Comparison of ENCODE assay signal across 32 cellular contexts in genomic region chr1:231284441-231284840, GRCh38.
"Had no signal": no experiment of that assay in that cellular context is flagged by ENCODE, and none has a peak within 500 bp of the region (broad histone marks: within the 10 kb centered on the region; RNA-seq: fewer than 3 reads in every experiment).

No MANE protein-coding gene starts in this region.

- H3K36me3 Mint-ChIP-seq: activated CD4-positive, alpha-beta memory T cell treated with anti-CD3 and anti-CD28 coated beads for 36 hours; activated naive CD4-positive, alpha-beta T cell treated with anti-CD3 and anti-CD28 coated beads, Interleukin-2, amount 50 U/mL, for 72 hours had no signal

- H3K4me3 Mint-ChIP-seq: activated B cell treated with CpG ODN at 0.5 μM for 24 hours; activated CD4-positive, alpha-beta memory T cell treated with anti-CD3 and anti-CD28 coated beads for 36 hours; activated naive CD4-positive, alpha-beta T cell treated with anti-CD3 and anti-CD28 coated beads for 36 hours; activated T-cell treated with anti-CD3 and anti-CD28 coated beads, Interleukin-2, amount 50 U/mL, for 4 hours; activated T-helper 1 cell treated with anti-CD3 and anti-CD28 coated beads, Interleukin-12 subunit alpha, Interleukin-12 subunit beta, Interleukin-2, Interleukin-4 antibody, amounts not matched to agents 30 ng/mL and 10 ng/mL and 1 ng/mL, durations not matched to agents 14 hours and 24 hours and 36 hours; T-helper 1 cell treated with Interleukin-12 subunit alpha and Interleukin-12 subunit beta and Interleukin-4 antibody, amounts not matched to agents 30 μg/mL and 1 μg/mL, for 36 hours; T-helper 2 cell treated with Interferon-gamma antibody and Interleukin-4, amounts not matched to agents 5 μg/mL and 100 μg/mL, for 36 hours had no signal

- H3K27me3 Mint-ChIP-seq: activated B cell treated with CpG ODN at 0.5 μM for 24 hours; activated CD4-positive, alpha-beta memory T cell treated with anti-CD3 and anti-CD28 coated beads for 36 hours had no signal

- H3K9me2 ChIP-seq: SK-N-SH had no signal

- H3K27ac Mint-ChIP-seq: activated B cell treated with CpG ODN at 0.5 μM for 24 hours; activated CD4-positive, alpha-beta memory T cell treated with anti-CD3 and anti-CD28 coated beads for 36 hours; activated naive CD4-positive, alpha-beta T cell treated with anti-CD3 and anti-CD28 coated beads for 36 hours; activated naive CD4-positive, alpha-beta T cell treated with anti-CD3 and anti-CD28 coated beads, Interleukin-2, amount 50 U/mL, for 72 hours; activated T-helper 1 cell treated with anti-CD3 and anti-CD28 coated beads, Interleukin-12 subunit alpha, Interleukin-12 subunit beta, Interleukin-2, Interleukin-4 antibody, amounts not matched to agents 30 ng/mL and 10 ng/mL and 1 ng/mL, durations not matched to agents 14 hours and 24 hours and 36 hours; T-helper 1 cell treated with Interleukin-12 subunit alpha and Interleukin-12 subunit beta and Interleukin-4 antibody, amounts not matched to agents 30 μg/mL and 1 μg/mL, for 36 hours; T-helper 2 cell treated with Interferon-gamma antibody and Interleukin-4, amounts not matched to agents 5 μg/mL and 100 μg/mL, for 36 hours had no signal

- H3K4me1 Mint-ChIP-seq: activated B cell treated with CpG ODN at 0.5 μM for 24 hours had no signal

- ATAC-seq: activated naive CD4-positive, alpha-beta T cell treated with anti-CD3 and anti-CD28 coated beads, Interleukin-2, amount 50 U/mL, for 72 hours; activated T-cell treated with anti-CD3 and anti-CD28 coated beads, Interleukin-2, amount 50 U/mL, for 4 hours; body of pancreas; Panc1 had no signal

- H3K4me3 ChIP-seq: adrenal gland, body of pancreas, breast epithelium, SJSA1 had no signal

- DNase-seq: activated B cell treated with CpG ODN at 0.5 μM for 24 hours; activated CD4-positive, alpha-beta memory T cell treated with anti-CD3 and anti-CD28 coated beads for 36 hours; activated CD4-positive, alpha-beta T cell treated with anti-CD3 and anti-CD28 coated beads for 4 hours; activated CD4-positive, alpha-beta T cell treated with anti-CD3 and anti-CD28 coated beads, Interleukin-2, amount 50 U/mL, for 1 hour; activated CD4-positive, CD25-positive, alpha-beta regulatory T cell treated with anti-CD3 and anti-CD28 coated beads, Interleukin-2, amount 50 U/mL, for 72 hours; activated CD8-positive, alpha-beta memory T cell treated with anti-CD3 and anti-CD28 coated beads, Interleukin-2, amount 50 U/mL, for 4 hours; activated gamma-delta T cell treated with Interleukin-2 at 50 U/mL for 16 hours; activated naive CD4-positive, alpha-beta T cell treated with anti-CD3 and anti-CD28 coated beads for 36 hours; activated T-cell treated with anti-CD3 and anti-CD28 coated beads for 4 hours; activated T-cell treated with anti-CD3 and anti-CD28 coated beads, Interleukin-2, amount 50 U/mL, for 4 hours; adrenal gland; body of pancreas; Karpas-422; NCI-H1105; NCI-H1417 treated with DMSO at 0.1 percent for 48 hours; NCI-H187 treated with DMSO at 0.1 percent for 48 hours; NCI-H2081; NCI-H2171 treated with DMSO at 0.1 percent for 48 hours; NCI-H2227 treated with DMSO at 0.1 percent for 48 hours; NCI-H446; NCI-H510A treated with DMSO at 0.1 percent for 48 hours; NCI-H748 treated with DMSO at 0.1 percent for 48 hours; NK-92 treated with Interleukin-12 subunit alpha and Interleukin-12 subunit beta, amount 100 ng/mL, for 24 hours; SHP77 treated with DMSO at 0.1 percent for 48 hours; SK-N-SH had no signal

- H3K9me3 ChIP-seq: adrenal gland, body of pancreas, breast epithelium, SJSA1, SK-N-SH had no signal

- H3K4me2 ChIP-seq: SK-N-SH had no signal

- H3K4me1 ChIP-seq: adrenal gland, body of pancreas, breast epithelium, SJSA1 had no signal

- H3K27ac ChIP-seq: adrenal gland, body of pancreas, breast epithelium, SJSA1 had no signal

- H3K36me3 ChIP-seq: adrenal gland, breast epithelium, SJSA1 had no signal

- H3K9me3 Mint-ChIP-seq: activated B cell treated with CpG ODN at 0.5 μM for 24 hours; activated CD4-positive, alpha-beta memory T cell treated with anti-CD3 and anti-CD28 coated beads for 36 hours; activated naive CD4-positive, alpha-beta T cell treated with anti-CD3 and anti-CD28 coated beads for 36 hours; activated naive CD4-positive, alpha-beta T cell treated with anti-CD3 and anti-CD28 coated beads, Interleukin-2, amount 50 U/mL, for 72 hours; activated T-cell treated with anti-CD3 and anti-CD28 coated beads, Interleukin-2, amount 50 U/mL, for 4 hours; activated T-helper 1 cell treated with anti-CD3 and anti-CD28 coated beads, Interleukin-12 subunit alpha, Interleukin-12 subunit beta, Interleukin-2, Interleukin-4 antibody, amounts not matched to agents 30 ng/mL and 10 ng/mL and 1 ng/mL, durations not matched to agents 14 hours and 24 hours and 36 hours; T-helper 1 cell treated with Interleukin-12 subunit alpha and Interleukin-12 subunit beta and Interleukin-4 antibody, amounts not matched to agents 30 μg/mL and 1 μg/mL, for 36 hours; T-helper 2 cell treated with Interferon-gamma antibody and Interleukin-4, amounts not matched to agents 5 μg/mL and 100 μg/mL, for 36 hours had no signal
